Comparison of ENCODE assay signal across 8 cellular contexts in the genomic region with DNA sequence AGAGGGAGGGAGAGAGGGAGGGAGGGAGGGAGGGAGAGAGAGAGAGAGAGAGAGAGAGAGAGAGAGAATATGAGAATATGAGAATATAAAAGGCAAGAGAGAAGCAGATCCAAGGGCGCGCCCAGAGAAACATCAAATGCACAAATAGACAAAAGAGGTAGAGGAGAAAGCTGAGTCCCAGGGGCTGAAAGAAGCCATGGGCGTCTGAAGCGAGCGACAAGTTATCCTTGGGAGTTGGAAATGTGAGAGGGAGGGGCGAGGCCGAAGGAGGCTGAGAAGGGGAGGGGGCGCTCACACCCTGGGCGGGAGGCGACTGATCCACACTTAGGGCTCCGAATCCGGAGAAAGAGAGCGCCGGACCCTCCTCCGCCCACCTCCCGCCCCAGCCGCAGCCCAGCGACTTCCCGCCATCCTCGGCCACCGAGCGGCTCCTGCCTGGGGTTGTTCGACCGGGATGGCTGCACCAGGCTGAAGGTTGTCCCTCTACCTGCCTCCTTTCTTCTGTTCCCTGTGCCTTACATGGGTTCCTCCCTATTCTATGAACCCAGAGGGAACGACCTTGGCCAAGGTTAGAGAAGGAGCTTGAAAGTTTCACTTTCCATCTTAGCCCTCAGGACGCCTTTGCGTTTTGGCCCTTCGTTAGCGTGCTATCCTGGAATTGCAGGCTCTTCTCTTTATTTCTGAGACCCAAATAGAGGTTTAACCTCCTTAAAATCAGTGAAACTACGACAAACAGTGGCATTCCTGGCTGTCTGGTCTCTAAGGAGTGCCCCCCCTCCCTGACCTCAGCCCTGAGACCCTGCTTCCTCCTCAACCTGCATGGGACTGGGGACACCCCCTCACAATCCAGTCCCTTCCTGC. TPM values are rescaled to one million over a fixed set of nuclear protein-coding genes. Genes with fewer than 3 reads are reported as not detected.
A peak's percentile ranks its signal among the peaks of the same experiment; 100 is the strongest.
DNase-seq lines count a peak whose midpoint lies in the region; ATAC-seq and TF ChIP-seq lines count a peak whose summit lies in the region.

No MANE protein-coding gene starts in this region.

- H3K9me3 ChIP-seq in heart right ventricle (peaks cover 0 to 5% (median 0%) of the 10 kb centered on the region in 11 donors), transverse colon (no peaks in the 10 kb centered on the region)

- H3K4me3 ChIP-seq in heart right ventricle (peak overlapping the region in 9 of 10 donors; percentile 19 to 48 (median 36)), transverse colon (peak overlapping the region; percentile 41 to 60 (median 58))

- no peaks in the 10 kb centered on the region for H3K9me3 Mint-ChIP-seq in activated CD4-positive, alpha-beta memory T cell treated with anti-CD3 and anti-CD28 coated beads for 36 hours

- H3K27ac Mint-ChIP-seq in activated CD4-positive, alpha-beta memory T cell treated with anti-CD3 and anti-CD28 coated beads for 36 hours: no peak overlapping the region

- in situ Hi-C loops in transverse colon (cut with MboI; ENCODE audit: low pct_ligation_motif_present in 1 of 4, low pct_unique_long_range_greater_than_20kb in 1 of 4, low sequenced_read_pairs in 3 of 4): no loop called here

- H3K4me3 Mint-ChIP-seq in activated CD4-positive, alpha-beta memory T cell treated with anti-CD3 and anti-CD28 coated beads for 36 hours: peak overlapping the region; percentile 41

- peaks cover 11% of the 10 kb centered on the region for H3K4me1 Mint-ChIP-seq in activated CD4-positive, alpha-beta memory T cell treated with anti-CD3 and anti-CD28 coated beads for 36 hours (ENCODE audit: low read depth)

- TF ChIP-seq CTCF in heart right ventricle (IDR thresholded peaks at IDR 0.05): no peak
- TF ChIP-seq CTCF in transverse colon (IDR thresholded peaks at IDR 0.05): peak in 1 of 5 experiments; percentile 38

- no peaks in the 10 kb centered on the region for H3K36me3 ChIP-seq in heart right ventricle
- no peaks in the 10 kb centered on the region for H3K36me3 ChIP-seq in transverse colon

- TF ChIP-seq EP300 in transverse colon (IDR thresholded peaks at IDR 0.05; ENCODE audit: low read depth): no peak

- no peak for ATAC-seq in heart right ventricle
- ATAC-seq in Right ventricle myocardium inferior: no peak
- peak; percentile 52 for ATAC-seq in left colon
- no peak for ATAC-seq in GM18868 (IDR thresholded peaks at IDR 0.05; ENCODE audit: unreplicated experiment)

- no peaks in the 10 kb centered on the region for H3K36me3 Mint-ChIP-seq in activated CD4-positive, alpha-beta memory T cell treated with anti-CD3 and anti-CD28 coated beads for 36 hours

- CTCF ChIA-PET in activated CD4-positive, alpha-beta memory T cell treated with anti-CD3 and anti-CD28 coated beads for 36 hours (lab: Charles Lee): interaction anchor here (0.6 to 2.8 kb wide), 3 partner anchors 11 to 31 kb away, joined by 3 to 16 read pairs (median 3); no protein-coding TSS in a partner anchor

- peak; percentile 28 for TF ChIP-seq POLR2A in transverse colon (IDR thresholded peaks at IDR 0.05)

- 1% methylated on average over 30 of the region's 30 CpGs for WGBS in heart right ventricle, 2 donors
- WGBS in transverse colon (ENCODE audit: low coverage in 1 of 2), 2 donors: 1 to 4% methylated on average over 10 to 27 of the region's 30 CpGs

- intact Hi-C loops in heart right ventricle (cut with DNase I) (no loop called here), Right ventricle myocardium inferior (cut with DNase I) (no loop called here), left colon (cut with DNase I, micrococcal nuclease) (no loop called here), transverse colon (cut with DNase I; ENCODE audit: low total_unique reads) (no loop called here)
- intact Hi-C loops in activated CD4-positive, alpha-beta memory T cell treated with anti-CD3 and anti-CD28 coated beads for 36 hours (cut with micrococcal nuclease): no loop called here

- no peak for DNase-seq in heart right ventricle
- no peak for DNase-seq in Right ventricle myocardium inferior (ENCODE audit: missing footprints)
- DNase-seq in activated CD4-positive, alpha-beta memory T cell treated with anti-CD3 and anti-CD28 coated beads for 36 hours: no peak
- DNase-seq in left colon: peak in 1 of 2 donors; percentile 54
- DNase-seq in transverse colon: peak; percentile 63
- no peak for DNase-seq in NCI-H2196 treated with DMSO at 0.1 percent for 48 hours (lab: John Stamatoyannopoulos, UW; ENCODE audit: unreplicated experiment)
- DNase-seq in NCI-H526 (lab: John Stamatoyannopoulos, UW): no peak

- H3K4me1 ChIP-seq in heart right ventricle (peaks cover 0 to 18% (median 4%) of the 10 kb centered on the region in 9 donors), transverse colon (peaks cover 2 to 13% (median 10%) of the 10 kb centered on the region in 4 donors)

- H3K27me3 Mint-ChIP-seq in activated CD4-positive, alpha-beta memory T cell treated with anti-CD3 and anti-CD28 coated beads for 36 hours: peaks cover 54% of the 10 kb centered on the region

- peaks cover 24 to 99% (median 92%) of the 10 kb centered on the region in 7 donors for H3K27me3 ChIP-seq in heart right ventricle
- peaks cover 67% of the 10 kb centered on the region for H3K27me3 ChIP-seq in transverse colon

- H3K27ac ChIP-seq in heart right ventricle (no peak overlapping the region), transverse colon (peak overlapping the region; percentile 86 to 93 (median 90))

- POLR2A ChIA-PET in activated CD4-positive, alpha-beta memory T cell treated with anti-CD3 and anti-CD28 coated beads for 36 hours (lab: Charles Lee): interaction anchor here (0.8 kb wide), 1 partner anchor 19 kb away, joined by 3 read pairs; no protein-coding TSS in a partner anchor

RNA-seq across cellular contexts. Expression of gene HOXB9, which starts 21.2 kb away (rescaled TPM):
- total RNA-seq in heart right ventricle: not detected
- polyA plus RNA-seq in heart right ventricle: not detected
- total RNA-seq in Right ventricle myocardium inferior: not detected
- 1 to 10 TPM; 1.4 to 1.5 TPM for total RNA-seq in activated CD4-positive, alpha-beta memory T cell treated with anti-CD3 and anti-CD28 coated beads for 36 hours
- 10 to 100 TPM; 35.9 to 59.2 TPM for total RNA-seq in left colon
- total RNA-seq in transverse colon: 10 to 100 TPM; 19.8 to 54.3 (median 29.4) TPM

RNA-seq across cellular contexts. Expression of gene HOXB8, which starts 32.2 kb away (rescaled TPM):
- under 1 TPM in 1 of 10 donors, not detected in 9; 0.55 TPM for total RNA-seq in heart right ventricle
- polyA plus RNA-seq in heart right ventricle: not detected
- not detected for total RNA-seq in Right ventricle myocardium inferior
- total RNA-seq in activated CD4-positive, alpha-beta memory T cell treated with anti-CD3 and anti-CD28 coated beads for 36 hours: not detected
- 1 to 10 TPM; 6.3 TPM for total RNA-seq in left colon
- 10 to 100 TPM in 2 of 4 donors, 1 to 10 TPM in 2; 1.8 to 21.3 (median 8.9) TPM for total RNA-seq in transverse colon

RNA-seq across cellular contexts. Expression of gene HOXB7, which starts 36.5 kb away (rescaled TPM):
- total RNA-seq in heart right ventricle: under 1 TPM in 4 of 10 donors, not detected in 6; 0.25 to 0.62 (median 0.45) TPM
- under 1 TPM; 0.13 to 0.29 TPM for polyA plus RNA-seq in heart right ventricle
- total RNA-seq in Right ventricle myocardium inferior: 0.41 TPM
- under 1 TPM; 0.36 to 0.44 TPM for total RNA-seq in activated CD4-positive, alpha-beta memory T cell treated with anti-CD3 and anti-CD28 coated beads for 36 hours
- 10 to 100 TPM; 26.6 to 30.2 TPM for total RNA-seq in left colon
- 10 to 100 TPM in 3 of 4 donors, not detected in 1; 11.2 to 20.9 (median 16.7) TPM for total RNA-seq in transverse colon

RNA-seq across cellular contexts. Expression of gene HOXB6, which starts 42.5 kb away (rescaled TPM):
- total RNA-seq in heart right ventricle: 1 to 10 TPM in 1 of 10 donors, under 1 TPM in 7, not detected in 2; 0.14 to 1.2 (median 0.33) TPM
- under 1 TPM; 0.88 to 0.96 TPM for polyA plus RNA-seq in heart right ventricle
- 0.57 TPM for total RNA-seq in Right ventricle myocardium inferior
- total RNA-seq in activated CD4-positive, alpha-beta memory T cell treated with anti-CD3 and anti-CD28 coated beads for 36 hours: under 1 TPM; 0.21 to 0.22 TPM
- 10 to 100 TPM; 39.3 to 43.3 TPM for total RNA-seq in left colon
- total RNA-seq in transverse colon: 10 to 100 TPM; 42.7 to 78.4 (median 62.5) TPM

RNA-seq across cellular contexts. Expression of gene HOXB5, which starts 53.8 kb away (rescaled TPM):
- total RNA-seq in heart right ventricle (under 1 TPM in 1 of 10 donors, not detected in 9; 0.18 TPM), Right ventricle myocardium inferior (not detected), left colon (10 to 100 TPM; 14.5 to 16.4 TPM), transverse colon (10 to 100 TPM; 10.5 to 35.4 (median 18.7) TPM)
- under 1 TPM; 0.06 to 0.15 TPM for polyA plus RNA-seq in heart right ventricle
- not detected for total RNA-seq in activated CD4-positive, alpha-beta memory T cell treated with anti-CD3 and anti-CD28 coated beads for 36 hours

Comparison
In these comparisons a context has a peak if more than half of its experiments do, and no peak if none do; other contexts are left out.
1. H3K27ac ChIP-seq: peak in transverse colon (4 of 4); none in heart right ventricle (0 of 10).
2. RNA of gene HOXB9, which starts 21.2 kb away (total RNA-seq): 35.9 to 59.2 TPM in left colon and 19.8 to 54.3 TPM in transverse colon; 1.4 to 1.5 TPM in activated CD4-positive, alpha-beta memory T cell treated with anti-CD3 and anti-CD28 coated beads for 36 hours, not detected in Right ventricle myocardium inferior (single experiment) and not detected in heart right ventricle; every median in the first group is over 4 times any median in the second.